12 cellular contexts compared by ENCODE assay signal in the genomic region with DNA sequence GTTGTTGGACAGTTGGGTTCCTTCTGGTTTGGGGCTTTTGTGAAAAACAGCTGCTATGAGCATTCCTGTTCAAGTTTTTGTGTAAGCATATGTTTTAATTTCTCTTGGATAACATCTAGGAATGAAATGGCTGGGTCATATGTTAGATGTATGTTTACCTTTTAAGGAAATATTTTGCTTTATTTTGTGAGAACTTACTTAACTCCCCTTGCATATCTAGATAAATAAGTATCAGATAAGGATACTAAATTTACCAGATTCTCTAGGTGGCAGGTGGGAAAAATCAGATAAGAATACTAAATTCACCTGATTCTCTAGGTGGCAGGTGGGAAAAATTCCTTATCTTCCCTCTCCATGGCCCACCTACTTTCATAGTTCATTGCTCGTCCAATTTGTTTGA. TPM values are rescaled to one million over a fixed set of nuclear protein-coding genes. Genes with fewer than 3 reads are reported as not detected.
DNase-seq lines count a peak whose midpoint lies in the region; ATAC-seq and TF ChIP-seq lines count a peak whose summit lies in the region.
"Had no signal": no experiment of that assay in that cellular context is flagged by ENCODE, and none has a peak within 500 bp of the region (broad histone marks: within the 10 kb centered on the region; RNA-seq: fewer than 3 reads in every experiment).

No MANE protein-coding gene starts in this region.

- DNase-seq in PC-9, result peak in 1 of 2 experiments; percentile 61
- no peak for DNase-seq in neural progenitor cell (ENCODE audit: low spot score)
- DNase-seq in stimulated activated CD4-positive, alpha-beta T cell treated with anti-CD3 and anti-CD28 coated beads, Interleukin-4, amount 100 ng/mL, for 1 hour, result no peak
- DNase-seq in GM19240 (ENCODE audit: insufficient read length, low spot score), result no peak
- DNase-seq: activated CD4-positive, alpha-beta T cell treated with anti-CD3 and anti-CD28 coated beads, Interleukin-2, amount 50 U/mL, for 1 hour; NK-92 treated with Interleukin-12 subunit alpha and Interleukin-12 subunit beta, amount 100 ng/mL, for 24 hours; sigmoid colon had no signal

- ATAC-seq in HG03442 (IDR thresholded peaks at IDR 0.05; ENCODE audit: unreplicated experiment), result no peak
- ATAC-seq in HG03025 (IDR thresholded peaks at IDR 0.05; ENCODE audit: low FRiP score, unreplicated experiment), result no peak

- peaks cover 22% of the 10 kb centered on the region for H3K79me2 ChIP-seq in DOHH2 (ENCODE audit: control insufficient read depth, low read length)
- peaks cover 31% of the 10 kb centered on the region for H3K79me2 ChIP-seq in PC-9 (ENCODE audit: low read depth)
- H3K79me2 ChIP-seq in neural progenitor cell (ENCODE audit: low read depth), result no peaks in the 10 kb centered on the region

- peaks cover 7% of the 10 kb centered on the region for H3K27me3 Mint-ChIP-seq in neural progenitor cell (ENCODE audit: insufficient read depth, low read depth)

- peak overlapping the region; percentile 72 for H3K4me2 ChIP-seq in DOHH2 (ENCODE audit: low read length)
- peak overlapping the region; percentile 94 for H3K4me2 ChIP-seq in PC-9
- H3K4me2 ChIP-seq in neural progenitor cell, result peak overlapping the region; percentile 96

- H3K4me1 ChIP-seq in DOHH2 (ENCODE audit: control insufficient read depth, low read length) (peaks cover 29% of the 10 kb centered on the region), PC-9 (replicated peaks; ENCODE audit: insufficient read depth) (peaks cover 30% of the 10 kb centered on the region), endocrine pancreas (ENCODE audit: control insufficient read depth, insufficient read depth, low read length) (peaks cover 13% of the 10 kb centered on the region), neural progenitor cell (peaks cover 5% of the 10 kb centered on the region)

- H3K27ac Mint-ChIP-seq in neural progenitor cell, result no peak overlapping the region

- H3K9ac ChIP-seq in endocrine pancreas (ENCODE audit: control insufficient read depth, insufficient read depth, low read length) (no peak overlapping the region), neural progenitor cell (no peak overlapping the region)

- H3K36me3 Mint-ChIP-seq in neural progenitor cell, result no peaks in the 10 kb centered on the region
- H3K36me3 Mint-ChIP-seq: IgD-negative memory B cell had no signal

- H2AFZ ChIP-seq in PC-9 (peak overlapping the region; percentile 86), neural progenitor cell (replicated peaks) (peak overlapping the region; percentile 100)

- no peaks in the 10 kb centered on the region for H3K9me3 ChIP-seq in DOHH2 (ENCODE audit: control insufficient read depth, insufficient read depth, low read length)
- no peaks in the 10 kb centered on the region for H3K9me3 ChIP-seq in PC-9 (ENCODE audit: insufficient read depth, low read depth)
- H3K9me3 ChIP-seq in endocrine pancreas (ENCODE audit: control insufficient read depth, low read length), result no peaks in the 10 kb centered on the region
- no peaks in the 10 kb centered on the region for H3K9me3 ChIP-seq in neural progenitor cell (ENCODE audit: low read depth)
- H3K9me3 ChIP-seq: sigmoid colon had no signal

- peak overlapping the region; percentile 97 for H3K4me3 Mint-ChIP-seq in neural progenitor cell

- peaks cover 18% of the 10 kb centered on the region for H3K4me1 Mint-ChIP-seq in neural progenitor cell

- POLR2A ChIA-PET in PC-9 (lab: Charles Lee; ENCODE audit: unreplicated experiment), result no interaction called here

- H3K36me3 ChIP-seq in DOHH2 (ENCODE audit: control insufficient read depth, low read length) (no peaks in the 10 kb centered on the region), PC-9 (ENCODE audit: low read depth) (0 out of 2 replicates have a peak, but pooled peaks cover 4% of the 10 kb centered on the region), endocrine pancreas (ENCODE audit: control insufficient read depth, insufficient read depth, low read length) (no peaks in the 10 kb centered on the region), neural progenitor cell (no peaks in the 10 kb centered on the region)
- H3K36me3 ChIP-seq: sigmoid colon had no signal

- H3K9me3 Mint-ChIP-seq in neural progenitor cell, result no peaks in the 10 kb centered on the region
- H3K9me3 Mint-ChIP-seq: IgD-negative memory B cell had no signal

- CTCF ChIA-PET in PC-9 (lab: Charles Lee), result no interaction called here

- H3K27ac ChIP-seq in DOHH2 (ENCODE audit: low read depth, low read length), result no peak overlapping the region
- peak overlapping the region; percentile 91 for H3K27ac ChIP-seq in PC-9
- no peak overlapping the region for H3K27ac ChIP-seq in neural progenitor cell

- TF ChIP-seq CTCF in DOHH2 (IDR thresholded peaks at IDR 0.05; ENCODE audit: low read depth, low read length, poor library complexity, severe bottlenecking), result no peak
- no peak for TF ChIP-seq CTCF in PC-9 (conservative IDR thresholded peaks at IDR 0.05)
- no peak for TF ChIP-seq CTCF in neural progenitor cell (IDR thresholded peaks at IDR 0.05)

- H3K4me3 ChIP-seq in DOHH2 (ENCODE audit: low read length) (peak overlapping the region; percentile 79), PC-9 (peak overlapping the region; percentile 73), endocrine pancreas (ENCODE audit: control insufficient read depth, insufficient read depth, low read length) (peak overlapping the region; percentile 92), neural progenitor cell (peak overlapping the region; percentile 75)

- H3K27me3 ChIP-seq in DOHH2 (ENCODE audit: control insufficient read depth, low read length) (no peaks in the 10 kb centered on the region), PC-9 (ENCODE audit: insufficient read depth, low read depth) (no peaks in the 10 kb centered on the region), endocrine pancreas (ENCODE audit: control insufficient read depth, insufficient read depth, low read length) (no peaks in the 10 kb centered on the region), neural progenitor cell (peaks cover 16% of the 10 kb centered on the region)
- H3K27me3 ChIP-seq: sigmoid colon had no signal

- no peaks in the 10 kb centered on the region for H3F3A ChIP-seq in DOHH2 (ENCODE audit: control insufficient read depth, insufficient read depth)
- H3F3A ChIP-seq in PC-9 (ENCODE audit: insufficient read depth, low read depth), result peaks cover 19% of the 10 kb centered on the region; the same call in 1 of the 2 replicates
- H3F3A ChIP-seq in neural progenitor cell (ENCODE audit: low read depth), result no peaks in the 10 kb centered on the region

- no peaks in the 10 kb centered on the region for H3K9me2 ChIP-seq in DOHH2 (replicated peaks; ENCODE audit: control insufficient read depth, low read length)
- no peaks in the 10 kb centered on the region for H3K9me2 ChIP-seq in PC-9 (ENCODE audit: insufficient read depth)

- intact Hi-C loops in PC-9 (cut with micrococcal nuclease; ENCODE audit: unreplicated experiment), result loop anchor here (2.0 to 5.0 kb wide), 2 partner anchors 87 to 406 kb away; partner anchors contain the start of gene U2SURP

- H4K20me1 ChIP-seq in DOHH2 (ENCODE audit: control insufficient read depth, insufficient read depth, low read depth, low read length), result no peaks in the 10 kb centered on the region
- H4K20me1 ChIP-seq in PC-9 (ENCODE audit: insufficient read depth), result no peaks in the 10 kb centered on the region
- no peaks in the 10 kb centered on the region for H4K20me1 ChIP-seq in neural progenitor cell (ENCODE audit: low read depth)

- no TSS peak for BruUV-seq in PC-9 (replicated peaks; lab: Mats Ljungman, UMichigan)

RNA-seq across cellular contexts. Expression of gene PLS1, which starts 1.1 kb away (rescaled TPM):
- total RNA-seq in PC-9 (2021), result 50.4 and 53.8 TPM in 2 replicates
- 15.8 and 22.5 TPM in 2 replicates for total RNA-seq in neural progenitor cell (ENCODE audit: low replicate concordance)

RNA-seq across cellular contexts. Expression of gene ATR, which starts 16.6 kb away (rescaled TPM):
- total RNA-seq in PC-9 (2021) (28.3 and 33.3 TPM in 2 replicates), neural progenitor cell (ENCODE audit: low replicate concordance) (21.9 and 48.4 TPM in 2 replicates)
